1 cellular context compared by ENCODE assay signal in the genomic region with DNA sequence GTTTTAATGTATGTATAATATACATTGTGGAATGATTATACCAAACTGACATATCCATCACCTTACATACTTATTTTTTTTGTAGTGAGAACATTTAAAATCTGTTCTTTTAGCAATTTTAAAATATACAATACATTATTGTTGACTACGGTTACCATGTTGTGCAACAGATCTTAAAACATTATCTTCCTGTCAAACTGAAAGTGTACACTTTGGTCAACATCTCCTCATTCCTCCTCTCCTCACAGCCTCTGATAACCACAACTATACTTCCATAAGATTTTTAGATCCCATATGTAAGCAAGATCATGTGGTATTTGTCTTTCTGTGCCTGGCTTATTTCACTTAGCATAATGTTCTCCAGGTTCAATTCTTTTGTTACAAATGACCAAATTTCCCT.
A peak's percentile ranks its signal among the peaks of the same experiment; 100 is the strongest.
TF ChIP-seq lines count a peak whose summit lies in the region.

No MANE protein-coding gene starts in this region.

TF ChIP-seq in HepG2, 621 proteins besides CTCF, POLR2A, EP300 and RAD21:
- TF ChIP-seq, protein P1, sequence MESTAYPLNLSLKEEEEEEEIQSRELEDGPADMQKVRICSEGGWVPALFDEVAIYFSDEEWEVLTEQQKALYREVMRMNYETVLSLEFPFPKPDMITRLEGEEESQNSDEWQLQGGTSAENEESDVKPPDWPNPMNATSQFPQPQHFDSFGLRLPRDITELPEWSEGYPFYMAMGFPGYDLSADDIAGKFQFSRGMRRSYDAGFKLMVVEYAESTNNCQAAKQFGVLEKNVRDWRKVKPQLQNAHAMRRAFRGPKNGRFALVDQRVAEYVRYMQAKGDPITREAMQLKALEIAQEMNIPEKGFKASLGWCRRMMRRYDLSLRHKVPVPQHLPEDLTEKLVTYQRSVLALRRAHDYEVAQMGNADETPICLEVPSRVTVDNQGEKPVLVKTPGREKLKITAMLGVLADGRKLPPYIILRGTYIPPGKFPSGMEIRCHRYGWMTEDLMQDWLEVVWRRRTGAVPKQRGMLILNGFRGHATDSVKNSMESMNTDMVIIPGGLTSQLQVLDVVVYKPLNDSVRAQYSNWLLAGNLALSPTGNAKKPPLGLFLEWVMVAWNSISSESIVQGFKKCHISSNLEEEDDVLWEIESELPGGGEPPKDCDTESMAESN (CRISPR knock-in tag; conservative IDR thresholded peaks at IDR 0.05), result no peak
- TF ChIP-seq SAP130 (CRISPR knock-in tag; IDR thresholded peaks at IDR 0.05; ENCODE audit: low read depth) (0 out of 2 replicates have a peak, but pooled peaks have one; percentile 28), SOX13 (IDR thresholded peaks at IDR 0.05) (no peak), SOX13 (CRISPR knock-in tag; conservative IDR thresholded peaks at IDR 0.05 in 1 of 2, IDR thresholded peaks at IDR 0.05 in 1 of 2) (peak in 1 of 2 experiments; percentile 19; a peak in 1 of 4 replicates), ZMYM4 (CRISPR knock-in tag; IDR thresholded peaks at IDR 0.05) (no peak), CEBPB (IDR thresholded peaks at IDR 0.05; ENCODE audit: borderline replicate concordance, low read depth, low read length) (peak; percentile 66; the same call in 1 of the 2 replicates), SOX6 (IDR thresholded peaks at IDR 0.05) (no peak), SOX6 (CRISPR knock-in tag; IDR thresholded peaks at IDR 0.05) (no peak), ZNF251 (CRISPR knock-in tag; IDR thresholded peaks at IDR 0.05) (no peak), SOX5 (CRISPR knock-in tag; IDR thresholded peaks at IDR 0.05; ENCODE audit: borderline replicate concordance) (peak; percentile 42; the same call in 1 of the 2 replicates), ZNF761 (CRISPR knock-in tag; conservative IDR thresholded peaks at IDR 0.05) (no peak), CEBPG (CRISPR knock-in tag; IDR thresholded peaks at IDR 0.05) (peak; percentile 38; the same call in 1 of the 2 replicates), CREB1 (IDR thresholded peaks at IDR 0.05) (no peak), CREB1 (CRISPR knock-in tag; IDR thresholded peaks at IDR 0.05) (no peak)
- TF ChIP-seq, protein P2, sequence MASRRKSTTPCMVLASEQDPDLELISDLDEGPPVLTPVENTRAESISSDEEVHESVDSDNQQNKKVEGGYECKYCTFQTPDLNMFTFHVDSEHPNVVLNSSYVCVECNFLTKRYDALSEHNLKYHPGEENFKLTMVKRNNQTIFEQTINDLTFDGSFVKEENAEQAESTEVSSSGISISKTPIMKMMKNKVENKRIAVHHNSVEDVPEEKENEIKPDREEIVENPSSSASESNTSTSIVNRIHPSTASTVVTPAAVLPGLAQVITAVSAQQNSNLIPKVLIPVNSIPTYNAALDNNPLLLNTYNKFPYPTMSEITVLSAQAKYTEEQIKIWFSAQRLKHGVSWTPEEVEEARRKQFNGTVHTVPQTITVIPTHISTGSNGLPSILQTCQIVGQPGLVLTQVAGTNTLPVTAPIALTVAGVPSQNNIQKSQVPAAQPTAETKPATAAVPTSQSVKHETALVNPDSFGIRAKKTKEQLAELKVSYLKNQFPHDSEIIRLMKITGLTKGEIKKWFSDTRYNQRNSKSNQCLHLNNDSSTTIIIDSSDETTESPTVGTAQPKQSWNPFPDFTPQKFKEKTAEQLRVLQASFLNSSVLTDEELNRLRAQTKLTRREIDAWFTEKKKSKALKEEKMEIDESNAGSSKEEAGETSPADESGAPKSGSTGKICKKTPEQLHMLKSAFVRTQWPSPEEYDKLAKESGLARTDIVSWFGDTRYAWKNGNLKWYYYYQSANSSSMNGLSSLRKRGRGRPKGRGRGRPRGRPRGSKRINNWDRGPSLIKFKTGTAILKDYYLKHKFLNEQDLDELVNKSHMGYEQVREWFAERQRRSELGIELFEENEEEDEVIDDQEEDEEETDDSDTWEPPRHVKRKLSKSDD (CRISPR knock-in tag; IDR thresholded peaks at IDR 0.05; ENCODE audit: low read depth), result no peak
